ENCODE assay signal across 1 cellular context in the genomic region with DNA sequence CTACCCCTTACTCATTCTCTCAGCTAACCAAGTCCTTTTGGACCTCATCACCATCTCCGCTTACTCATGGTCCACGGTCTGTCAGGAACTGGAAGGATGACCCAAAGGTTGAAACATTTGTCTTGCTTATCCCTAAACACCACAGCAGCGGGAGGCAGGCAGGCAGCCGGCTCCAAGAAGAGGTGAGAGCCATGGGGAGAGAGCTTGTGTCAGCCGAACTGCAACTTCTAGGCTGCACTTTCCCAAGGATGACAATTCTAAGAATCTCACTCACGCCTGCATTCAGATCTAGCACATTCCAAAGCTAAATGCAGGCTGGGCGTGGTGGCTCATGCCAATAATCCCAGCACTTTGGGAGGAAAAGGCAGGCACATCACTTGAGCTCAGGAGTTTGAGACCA.
TF ChIP-seq lines count a peak whose summit lies in the region.

No MANE protein-coding gene starts in this region.

TF ChIP-seq in WTC11, 78 proteins besides CTCF, POLR2A, EP300 and RAD21 (continued from another document):
- TF ChIP-seq ATF3 (CRISPR knock-in tag; conservative IDR thresholded peaks at IDR 0.05) (no peak), PRRX2 (CRISPR knock-in tag; IDR thresholded peaks at IDR 0.05) (no peak), KAT7 (CRISPR knock-in tag; IDR thresholded peaks at IDR 0.05; ENCODE audit: borderline replicate concordance) (no peak), PRDM15 (CRISPR knock-in tag; IDR thresholded peaks at IDR 0.05) (no peak), ZNF263 (CRISPR knock-in tag; IDR thresholded peaks at IDR 0.05; ENCODE audit: low read depth) (no peak), NFE2L1 (CRISPR knock-in tag; IDR thresholded peaks at IDR 0.05) (no peak), TEAD1 (CRISPR knock-in tag; IDR thresholded peaks at IDR 0.05) (no peak), ATF2 (CRISPR knock-in tag; IDR thresholded peaks at IDR 0.05; ENCODE audit: borderline replicate concordance, low read depth) (no peak)
- TF ChIP-seq, protein P1, sequence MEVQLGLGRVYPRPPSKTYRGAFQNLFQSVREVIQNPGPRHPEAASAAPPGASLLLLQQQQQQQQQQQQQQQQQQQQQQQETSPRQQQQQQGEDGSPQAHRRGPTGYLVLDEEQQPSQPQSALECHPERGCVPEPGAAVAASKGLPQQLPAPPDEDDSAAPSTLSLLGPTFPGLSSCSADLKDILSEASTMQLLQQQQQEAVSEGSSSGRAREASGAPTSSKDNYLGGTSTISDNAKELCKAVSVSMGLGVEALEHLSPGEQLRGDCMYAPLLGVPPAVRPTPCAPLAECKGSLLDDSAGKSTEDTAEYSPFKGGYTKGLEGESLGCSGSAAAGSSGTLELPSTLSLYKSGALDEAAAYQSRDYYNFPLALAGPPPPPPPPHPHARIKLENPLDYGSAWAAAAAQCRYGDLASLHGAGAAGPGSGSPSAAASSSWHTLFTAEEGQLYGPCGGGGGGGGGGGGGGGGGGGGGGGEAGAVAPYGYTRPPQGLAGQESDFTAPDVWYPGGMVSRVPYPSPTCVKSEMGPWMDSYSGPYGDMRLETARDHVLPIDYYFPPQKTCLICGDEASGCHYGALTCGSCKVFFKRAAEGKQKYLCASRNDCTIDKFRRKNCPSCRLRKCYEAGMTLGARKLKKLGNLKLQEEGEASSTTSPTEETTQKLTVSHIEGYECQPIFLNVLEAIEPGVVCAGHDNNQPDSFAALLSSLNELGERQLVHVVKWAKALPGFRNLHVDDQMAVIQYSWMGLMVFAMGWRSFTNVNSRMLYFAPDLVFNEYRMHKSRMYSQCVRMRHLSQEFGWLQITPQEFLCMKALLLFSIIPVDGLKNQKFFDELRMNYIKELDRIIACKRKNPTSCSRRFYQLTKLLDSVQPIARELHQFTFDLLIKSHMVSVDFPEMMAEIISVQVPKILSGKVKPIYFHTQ (CRISPR knock-in tag; IDR thresholded peaks at IDR 0.05), result no peak
- TF ChIP-seq, protein P2, sequence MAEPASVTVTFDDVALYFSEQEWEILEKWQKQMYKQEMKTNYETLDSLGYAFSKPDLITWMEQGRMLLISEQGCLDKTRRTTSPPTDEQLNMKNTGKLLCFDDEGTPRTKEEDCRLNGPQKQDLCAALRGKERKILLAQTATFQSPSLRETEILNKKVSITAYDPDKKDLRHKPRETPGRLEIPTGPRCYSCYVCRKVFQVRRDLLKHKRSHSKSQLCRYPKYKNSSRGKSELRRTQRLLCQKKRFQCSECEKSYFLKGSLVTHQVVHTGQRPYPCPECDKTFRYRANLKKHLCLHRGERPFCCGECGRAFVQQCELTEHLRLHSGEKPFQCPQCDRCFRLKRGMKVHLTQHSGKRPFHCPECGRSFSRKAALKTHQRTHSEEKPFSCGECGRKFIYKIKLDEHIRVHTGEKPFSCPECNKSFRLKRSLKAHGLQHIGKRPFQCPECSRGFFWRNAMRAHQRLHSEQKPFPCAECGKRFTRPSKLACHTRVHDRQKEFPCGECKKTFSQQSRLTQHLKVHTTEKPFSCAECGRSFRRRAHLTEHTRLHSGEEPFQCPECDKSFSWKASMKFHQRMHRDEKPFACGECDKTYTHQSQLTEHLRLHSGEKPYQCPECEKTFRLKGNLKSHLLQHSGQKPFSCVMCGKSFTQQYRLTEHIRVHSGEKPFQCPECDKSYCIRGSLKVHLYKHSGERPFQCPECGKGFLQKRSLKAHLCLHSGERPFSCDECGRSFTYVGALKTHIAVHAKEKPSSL (CRISPR knock-in tag; conservative IDR thresholded peaks at IDR 0.05), result no peak
- TF ChIP-seq, protein P3, sequence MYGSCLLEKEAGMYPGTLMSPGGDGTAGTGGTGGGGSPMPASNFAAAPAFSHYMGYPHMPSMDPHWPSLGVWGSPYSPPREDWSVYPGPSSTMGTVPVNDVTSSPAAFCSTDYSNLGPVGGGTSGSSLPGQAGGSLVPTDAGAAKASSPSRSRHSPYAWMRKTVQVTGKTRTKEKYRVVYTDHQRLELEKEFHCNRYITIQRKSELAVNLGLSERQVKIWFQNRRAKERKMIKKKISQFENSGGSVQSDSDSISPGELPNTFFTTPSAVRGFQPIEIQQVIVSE (CRISPR knock-in tag; IDR thresholded peaks at IDR 0.05; ENCODE audit: borderline replicate concordance), result no peak
- TF ChIP-seq, protein P4, sequence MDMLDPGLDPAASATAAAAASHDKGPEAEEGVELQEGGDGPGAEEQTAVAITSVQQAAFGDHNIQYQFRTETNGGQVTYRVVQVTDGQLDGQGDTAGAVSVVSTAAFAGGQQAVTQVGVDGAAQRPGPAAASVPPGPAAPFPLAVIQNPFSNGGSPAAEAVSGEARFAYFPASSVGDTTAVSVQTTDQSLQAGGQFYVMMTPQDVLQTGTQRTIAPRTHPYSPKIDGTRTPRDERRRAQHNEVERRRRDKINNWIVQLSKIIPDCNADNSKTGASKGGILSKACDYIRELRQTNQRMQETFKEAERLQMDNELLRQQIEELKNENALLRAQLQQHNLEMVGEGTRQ (CRISPR knock-in tag; IDR thresholded peaks at IDR 0.05), result no peak
TF ChIP-seq in WTC11: peak in this region for 0.
